15 cellular contexts compared by ENCODE assay signal in the genomic region with DNA sequence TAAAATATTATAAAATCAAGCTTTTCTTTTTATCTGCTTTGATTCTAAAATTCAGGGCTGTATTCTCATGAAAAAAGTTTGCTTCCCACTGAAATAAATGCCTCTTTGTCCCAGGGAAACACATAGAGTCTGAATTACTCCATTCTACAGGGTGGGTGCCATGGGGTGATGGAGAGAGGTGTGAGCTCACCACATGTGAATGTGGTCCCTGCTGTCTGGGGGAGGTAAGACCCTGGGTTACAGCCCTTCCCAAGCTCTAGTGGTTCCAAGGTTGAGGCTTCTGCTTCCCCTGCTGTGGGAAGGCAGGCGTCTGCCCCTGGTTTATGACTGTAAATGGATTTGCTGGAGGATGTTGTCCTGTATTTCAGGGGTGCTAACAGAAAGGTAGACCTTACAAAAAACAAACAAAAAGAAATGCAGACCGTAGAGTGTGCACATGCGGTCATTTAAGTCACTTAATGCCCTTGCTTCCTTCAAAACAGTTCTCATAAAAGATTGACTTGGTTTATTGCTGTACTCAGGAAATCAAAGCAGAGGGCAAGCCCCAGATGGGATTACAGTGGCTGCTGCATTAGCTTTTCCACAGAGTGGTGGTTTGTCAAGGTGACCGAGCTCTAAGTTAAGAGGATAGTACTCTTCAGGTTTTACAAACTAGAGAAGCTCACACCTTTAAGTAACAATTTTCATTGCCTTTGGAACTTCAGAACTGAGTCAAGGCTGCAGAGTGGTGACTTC. TPM values are rescaled to one million over a fixed set of nuclear protein-coding genes. Genes with fewer than 3 reads are reported as not detected.
DNase-seq lines count a peak whose midpoint lies in the region; ATAC-seq and TF ChIP-seq lines count a peak whose summit lies in the region.
"Had no signal": no experiment of that assay in that cellular context is flagged by ENCODE, and none has a peak within 500 bp of the region (broad histone marks: within the 10 kb centered on the region; RNA-seq: fewer than 3 reads in every experiment).

No MANE protein-coding gene starts in this region.

- H3K4me1 ChIP-seq in aorta (ENCODE audit: control insufficient read depth in 1 of 2, insufficient read depth in 2 of 2, low read length in 2 of 2): peaks cover 4 to 7% of the 10 kb centered on the region in 2 donors
- peaks cover 31% of the 10 kb centered on the region for H3K4me1 ChIP-seq in testis

- H3K4me1 Mint-ChIP-seq in Calu3 (ENCODE audit: low read depth, unreplicated experiment) (peaks cover 39% of the 10 kb centered on the region), osteocyte (ENCODE audit: unreplicated experiment) (peaks cover 54% of the 10 kb centered on the region)
- peaks cover 21% of the 10 kb centered on the region for H3K4me1 Mint-ChIP-seq in activated CD4-positive, alpha-beta memory T cell treated with anti-CD3 and anti-CD28 coated beads for 36 hours (ENCODE audit: low read depth)
- H3K4me1 Mint-ChIP-seq: activated B cell treated with CpG ODN at 0.5 μM for 24 hours had no signal

- no peak for TF ChIP-seq POLR2A in testis (IDR thresholded peaks at IDR 0.05)

- H3K27ac ChIP-seq in angular gyrus (ENCODE audit: low read depth, low read length): peak overlapping the region; percentile 44
- no peak overlapping the region for H3K27ac ChIP-seq in aorta (ENCODE audit: low read depth in 1 of 2, low read length in 2 of 2)
- no peak overlapping the region for H3K27ac ChIP-seq in testis

- H3K27me3 ChIP-seq in kidney epithelial cell (ENCODE audit: control insufficient read depth, insufficient read depth, low read length) (no peaks in the 10 kb centered on the region), aorta (ENCODE audit: control insufficient read depth in 1 of 2, insufficient read depth in 2 of 2, low read length in 1 of 2) (no peaks in the 10 kb centered on the region), testis (no peaks in the 10 kb centered on the region)

- 94% methylated on average over 4 of the region's 4 CpGs for WGBS in aorta, 2 donors
- WGBS in testis, 2 donors: 70 to 73% methylated on average over 4 of the region's 4 CpGs

- H3K27me3 Mint-ChIP-seq in Calu3 (ENCODE audit: unreplicated experiment) (no peaks in the 10 kb centered on the region), osteocyte (ENCODE audit: unreplicated experiment) (no peaks in the 10 kb centered on the region)
- H3K27me3 Mint-ChIP-seq in activated CD4-positive, alpha-beta memory T cell treated with anti-CD3 and anti-CD28 coated beads for 36 hours: no peaks in the 10 kb centered on the region

- H3K9me3 Mint-ChIP-seq in Calu3 (ENCODE audit: low read depth, unreplicated experiment): no peaks in the 10 kb centered on the region
- peaks cover 8% of the 10 kb centered on the region for H3K9me3 Mint-ChIP-seq in osteocyte (ENCODE audit: unreplicated experiment)
- peaks cover 3% of the 10 kb centered on the region for H3K9me3 Mint-ChIP-seq in activated CD4-positive, alpha-beta memory T cell treated with anti-CD3 and anti-CD28 coated beads for 36 hours

- H3K27ac Mint-ChIP-seq in Calu3 (ENCODE audit: unreplicated experiment): peak overlapping the region; percentile 58
- H3K27ac Mint-ChIP-seq in osteocyte (ENCODE audit: unreplicated experiment): peak overlapping the region; percentile 18
- no peak overlapping the region for H3K27ac Mint-ChIP-seq in activated CD4-positive, alpha-beta memory T cell treated with anti-CD3 and anti-CD28 coated beads for 36 hours
- H3K27ac Mint-ChIP-seq: activated B cell treated with CpG ODN at 0.5 μM for 24 hours; T-helper 1 cell treated with Interleukin-12 subunit alpha and Interleukin-12 subunit beta and Interleukin-4 antibody, amounts not matched to agents 30 μg/mL and 1 μg/mL, for 36 hours had no signal

- DNase-seq in Calu3 (no peak), kidney epithelial cell (ENCODE audit: low read depth) (peak; percentile 51), osteocyte (ENCODE audit: extremely low spot score, unreplicated experiment) (no peak), NCI-H2029 (lab: John Stamatoyannopoulos, UW) (no peak), aorta (no peak), testis (no peak)
- no peak for DNase-seq in activated CD4-positive, alpha-beta memory T cell treated with anti-CD3 and anti-CD28 coated beads for 36 hours
- DNase-seq: activated B cell treated with CpG ODN at 0.5 μM for 24 hours; activated effector memory CD4-positive, alpha-beta T cell treated with Interleukin-2 at 50 U/mL for 16 hours; naive thymus-derived CD4-positive, alpha-beta T cell; NCI-H2227 treated with DMSO at 0.1 percent for 48 hours; Right ventricle myocardium superior; stimulated activated CD4-positive, alpha-beta T cell treated with anti-CD3 and anti-CD28 coated beads, Interleukin-1b, Interleukin-23, amount 100 ng/mL, for 48 hours had no signal

- H3K4me3 Mint-ChIP-seq in Calu3 (ENCODE audit: low read depth, unreplicated experiment) (no peak overlapping the region), osteocyte (ENCODE audit: unreplicated experiment) (no peak overlapping the region)
- H3K4me3 Mint-ChIP-seq in activated CD4-positive, alpha-beta memory T cell treated with anti-CD3 and anti-CD28 coated beads for 36 hours: no peak overlapping the region
- H3K4me3 Mint-ChIP-seq: activated B cell treated with CpG ODN at 0.5 μM for 24 hours; naive thymus-derived CD4-positive, alpha-beta T cell; T-helper 1 cell treated with Interleukin-12 subunit alpha and Interleukin-12 subunit beta and Interleukin-4 antibody, amounts not matched to agents 30 μg/mL and 1 μg/mL, for 36 hours had no signal

- no peaks in the 10 kb centered on the region for H3K9me3 ChIP-seq in aorta (ENCODE audit: control insufficient read depth, low read length)
- H3K9me3 ChIP-seq in testis: no peaks in the 10 kb centered on the region

- POLR2A ChIA-PET in activated CD4-positive, alpha-beta memory T cell treated with anti-CD3 and anti-CD28 coated beads for 36 hours (lab: Charles Lee): no interaction called here

- intact Hi-C loops in Calu3 (cut with micrococcal nuclease; ENCODE audit: unreplicated experiment) (no loop called here), aorta (cut with DNase I) (no loop called here), testis (cut with DNase I; ENCODE audit: low total_unique reads) (no loop called here)
- intact Hi-C loops in activated CD4-positive, alpha-beta memory T cell treated with anti-CD3 and anti-CD28 coated beads for 36 hours (cut with micrococcal nuclease): no loop called here

- TF ChIP-seq CTCF in Calu3 (IDR thresholded peaks at IDR 0.05; ENCODE audit: unreplicated experiment): no peak
- no peak for TF ChIP-seq CTCF in kidney epithelial cell (IDR thresholded peaks at IDR 0.05; ENCODE audit: insufficient read depth, low read length, poor library complexity, severe bottlenecking)
- TF ChIP-seq CTCF in osteocyte (IDR thresholded peaks at IDR 0.05): no peak
- TF ChIP-seq CTCF in testis (IDR thresholded peaks at IDR 0.05): no peak

- no peak overlapping the region for H3K4me3 ChIP-seq in kidney epithelial cell (ENCODE audit: low read depth, low read length)
- no peak overlapping the region for H3K4me3 ChIP-seq in aorta (ENCODE audit: low read length in 2 of 2)
- no peak overlapping the region for H3K4me3 ChIP-seq in testis

- peaks cover 11% of the 10 kb centered on the region for H3K36me3 Mint-ChIP-seq in Calu3 (ENCODE audit: insufficient read depth, unreplicated experiment)
- H3K36me3 Mint-ChIP-seq in osteocyte (ENCODE audit: unreplicated experiment): peaks cover 27% of the 10 kb centered on the region
- H3K36me3 Mint-ChIP-seq in activated CD4-positive, alpha-beta memory T cell treated with anti-CD3 and anti-CD28 coated beads for 36 hours: peaks cover 2% of the 10 kb centered on the region

- BruUV-seq in Calu3 (replicated peaks; lab: Mats Ljungman, UMichigan): no TSS peak

- CTCF ChIA-PET in Calu3 (lab: Charles Lee): interaction anchor here (2.3 kb wide), 1 partner anchor 35 kb away, joined by 5 read pairs; no protein-coding TSS in a partner anchor
- CTCF ChIA-PET in activated CD4-positive, alpha-beta memory T cell treated with anti-CD3 and anti-CD28 coated beads for 36 hours (lab: Charles Lee): interaction anchor here (2.6 kb wide), 1 partner anchor 56 kb away, joined by 11 read pairs; no protein-coding TSS in a partner anchor

- ATAC-seq in aorta (ENCODE audit: low FRiP score): no peak
- ATAC-seq: naive thymus-derived CD4-positive, alpha-beta T cell had no signal

- H3K36me3 ChIP-seq in kidney epithelial cell (ENCODE audit: control insufficient read depth, insufficient read depth, low read length) (no peaks in the 10 kb centered on the region), aorta (ENCODE audit: control insufficient read depth in 1 of 2, insufficient read depth in 2 of 2, low read length in 1 of 2) (no peaks in the 10 kb centered on the region), testis (ENCODE audit: low read depth, missing control alignments) (no peaks in the 10 kb centered on the region)

RNA-seq across cellular contexts. Expression of a gene that starts 49.2 kb away (rescaled TPM):
- total RNA-seq in Calu3 (2022) (55.2 and 81.9 TPM in 2 replicates), kidney epithelial cell (28.0 and 30.6 TPM in 2 replicates), osteocyte (71.6 and 77.6 TPM in 2 replicates), aorta (10 to 100 TPM; 45.3 to 48.0 TPM), testis (10 to 100 TPM; 32.4 to 43.0 TPM)
- polyA plus RNA-seq in aorta (10 to 100 TPM; 21.3 to 25.4 TPM), testis (ENCODE audit: insufficient read depth, low read depth, low replicate concordance) (24.4 TPM)
- 1 to 10 TPM; 3.7 to 5.1 TPM for total RNA-seq in activated CD4-positive, alpha-beta memory T cell treated with anti-CD3 and anti-CD28 coated beads for 36 hours
- total RNA-seq: activated B cell treated with CpG ODN at 0.5 μM for 24 hours had no signal
